ENCODE assay signal across 29 cellular contexts in the genomic region with DNA sequence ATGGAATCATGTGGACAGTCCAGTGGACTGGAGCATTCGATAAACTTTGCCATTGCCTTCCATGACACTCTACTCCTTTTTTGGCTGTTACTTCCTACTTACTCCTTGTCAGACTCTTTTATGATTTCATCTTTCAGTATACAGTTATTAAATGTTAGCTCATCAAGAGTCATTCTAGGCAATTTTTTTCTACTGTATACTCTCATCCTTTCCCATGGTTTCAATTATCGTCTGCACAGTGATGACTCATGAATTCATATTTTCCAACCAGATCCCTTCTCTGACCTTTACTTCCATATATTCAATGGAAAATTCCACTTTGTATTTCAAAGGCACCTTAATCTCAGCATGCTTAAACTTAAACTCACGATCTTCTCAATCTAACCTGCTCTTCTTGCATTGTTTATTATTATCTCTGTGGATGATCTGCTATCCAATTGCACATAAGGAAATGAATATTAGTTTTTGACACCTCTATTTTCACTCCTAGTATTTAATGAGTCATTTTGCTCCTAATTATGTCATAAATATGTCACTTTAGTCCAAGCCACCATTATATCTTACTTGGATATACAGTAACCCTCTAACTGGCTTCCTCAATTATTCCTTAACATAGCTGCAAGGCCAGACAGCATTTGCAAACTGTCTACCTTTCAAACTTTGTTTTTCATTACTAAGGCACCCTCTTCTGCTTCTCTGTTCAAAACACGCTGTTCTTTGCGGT.
DNase-seq lines count a peak whose midpoint lies in the region; ATAC-seq, FAIRE-seq and TF ChIP-seq lines count a peak whose summit lies in the region.
"Had no signal": no experiment of that assay in that cellular context is flagged by ENCODE, and none has a peak within 500 bp of the region (broad histone marks: within the 10 kb centered on the region; RNA-seq: fewer than 3 reads in every experiment).

No MANE protein-coding gene starts in this region.

- H3K4me3 Mint-ChIP-seq in astrocyte (ENCODE audit: unreplicated experiment): no peak overlapping the region
- H3K4me3 Mint-ChIP-seq: brain; CD8-positive, alpha-beta memory T cell; naive thymus-derived CD8-positive, alpha-beta T cell had no signal

- no peaks in the 10 kb centered on the region for H3K9me2 ChIP-seq in GM23248 (ENCODE audit: insufficient read depth)

- no peak overlapping the region for H3K9ac ChIP-seq in GM23248
- no peak overlapping the region for H3K9ac ChIP-seq in astrocyte (ENCODE audit: low read length)

- H4K20me1 ChIP-seq in GM23248 (ENCODE audit: insufficient read depth) (no peaks in the 10 kb centered on the region), astrocyte (ENCODE audit: insufficient read depth, low read length) (no peaks in the 10 kb centered on the region)

- H3K9me3 ChIP-seq in GM23248 (ENCODE audit: low read depth): no peaks in the 10 kb centered on the region
- no peaks in the 10 kb centered on the region for H3K9me3 ChIP-seq in astrocyte (ENCODE audit: insufficient read depth, low read depth, low read length)
- H3K9me3 ChIP-seq: adrenal gland, BE2C, lower lobe of right lung, sigmoid colon had no signal

- no peak overlapping the region for H3K27ac Mint-ChIP-seq in astrocyte (ENCODE audit: unreplicated experiment)
- H3K27ac Mint-ChIP-seq: brain; CD8-positive, alpha-beta memory T cell; naive thymus-derived CD8-positive, alpha-beta T cell; progenitor cell of endocrine pancreas had no signal

- H3K4me2 ChIP-seq in GM23248 (ENCODE audit: unreplicated experiment): no peak overlapping the region
- no peak overlapping the region for H3K4me2 ChIP-seq in astrocyte (ENCODE audit: low read length)

- TF ChIP-seq CTCF in astrocyte (IDR thresholded peaks at IDR 0.05; ENCODE audit: insufficient read depth, low read depth, low read length) (no peak), fibroblast of pulmonary artery (IDR thresholded peaks at IDR 0.05; ENCODE audit: low read length, missing control alignments) (no peak)

- H3K4me3 ChIP-seq in GM23248 (no peak overlapping the region), astrocyte (ENCODE audit: insufficient read depth, low read depth, low read length) (no peak overlapping the region), fibroblast of pulmonary artery (replicated peaks; ENCODE audit: low read depth, low read length) (no peak overlapping the region)
- H3K4me3 ChIP-seq: adrenal gland, heart right ventricle, lower lobe of right lung, sigmoid colon, SK-N-MC, transverse colon had no signal

- H3K36me3 ChIP-seq in GM23248 (ENCODE audit: low read depth) (no peaks in the 10 kb centered on the region), astrocyte (ENCODE audit: insufficient read depth, low read length) (no peaks in the 10 kb centered on the region)
- H3K36me3 ChIP-seq: adrenal gland, BE2C, heart right ventricle, lower lobe of right lung, sigmoid colon, transverse colon had no signal

- FAIRE-seq in astrocyte (lab: Jason Lieb, UNC): no peak
- FAIRE-seq: frontal cortex had no signal

- in situ Hi-C loops in GM23248 (cut with MboI): no loop called here

- no peaks in the 10 kb centered on the region for H3K36me3 Mint-ChIP-seq in astrocyte (ENCODE audit: low read depth, unreplicated experiment)
- H3K36me3 Mint-ChIP-seq: brain; CD8-positive, alpha-beta memory T cell had no signal

- H3K4me1 ChIP-seq in GM23248 (ENCODE audit: insufficient read depth): no peaks in the 10 kb centered on the region
- H3K4me1 ChIP-seq in astrocyte (ENCODE audit: insufficient read depth, low read length): no peaks in the 10 kb centered on the region
- H3K4me1 ChIP-seq: adrenal gland, heart right ventricle, lower lobe of right lung, sigmoid colon, transverse colon had no signal

- no peaks in the 10 kb centered on the region for H3K27me3 Mint-ChIP-seq in astrocyte (ENCODE audit: low read depth, unreplicated experiment)
- H3K27me3 Mint-ChIP-seq: CD8-positive, alpha-beta memory T cell; naive thymus-derived CD8-positive, alpha-beta T cell; progenitor cell of endocrine pancreas had no signal

- ATAC-seq in GM18519 (IDR thresholded peaks at IDR 0.05; ENCODE audit: low FRiP score, unreplicated experiment) (no peak), left lobe of liver (no peak)
- ATAC-seq: activated CD4-positive, CD25-positive, alpha-beta regulatory T cell treated with anti-CD3 and anti-CD28 coated beads, Interleukin-2, amount 50 U/mL, for 24 hours; HCT116; heart right ventricle; lower lobe of right lung; naive thymus-derived CD8-positive, alpha-beta T cell had no signal

- no peak overlapping the region for H2AFZ ChIP-seq in GM23248
- H2AFZ ChIP-seq in astrocyte (ENCODE audit: low read depth, low read length): no peak overlapping the region

- H3K27ac ChIP-seq in GM23248: no peak overlapping the region
- H3K27ac ChIP-seq in astrocyte (ENCODE audit: low read depth, low read length): no peak overlapping the region
- H3K27ac ChIP-seq: adrenal gland, heart right ventricle, lower lobe of right lung, sigmoid colon, SK-N-MC, transverse colon had no signal

- no peaks in the 10 kb centered on the region for H3K9me3 Mint-ChIP-seq in astrocyte (ENCODE audit: unreplicated experiment)

- no peaks in the 10 kb centered on the region for H3F3A ChIP-seq in GM23248 (ENCODE audit: insufficient read depth)

- 71% methylated on average over 5 of the region's 5 CpGs for WGBS in GM23248 (ENCODE audit: low coverage in 1 of 2, low lambda C conversion rate in 2 of 2, missing lambda C conversion rate in 2 of 2), 2 experiments

- H3K27me3 ChIP-seq in GM23248 (replicated peaks; ENCODE audit: insufficient read depth): no peaks in the 10 kb centered on the region
- H3K27me3 ChIP-seq in astrocyte (ENCODE audit: insufficient read depth, low read length): no peaks in the 10 kb centered on the region
- H3K27me3 ChIP-seq: adrenal gland, BE2C, heart right ventricle, sigmoid colon, transverse colon had no signal

- H3K79me2 ChIP-seq in GM23248 (ENCODE audit: insufficient read depth): no peaks in the 10 kb centered on the region
- H3K79me2 ChIP-seq in astrocyte (ENCODE audit: insufficient read depth, low read length): no peaks in the 10 kb centered on the region

- DNase-seq in GM23248 (peak; percentile 22), M059J (ENCODE audit: low read depth) (peak; percentile 52), astrocyte (ENCODE audit: low read depth) (peak; percentile 5), fibroblast of pulmonary artery (ENCODE audit: low read depth) (peak; percentile 7), left lobe of liver (ENCODE audit: low spot score) (no peak), dermis blood vessel endothelial cell (no peak)
- DNase-seq in effector CD4-positive, alpha-beta T cell: no peak
- DNase-seq: activated CD4-positive, alpha-beta T cell treated with anti-CD3 and anti-CD28 coated beads, Interleukin-2, amount 50 U/mL, for 48 hours; activated naive CD4-positive, alpha-beta T cell treated with Interleukin-2 at 50 U/mL for 16 hours; adrenal gland; BE2C; CD8-positive, alpha-beta memory T cell; DMS153; heart right ventricle; lower lobe of right lung; naive thymus-derived CD8-positive, alpha-beta T cell; NCI-H1092 treated with DMSO at 0.1 percent for 48 hours; NCI-H1694 treated with DMSO at 0.1 percent for 48 hours; NCI-H510A; sigmoid colon; stimulated activated CD4-positive, alpha-beta T cell treated with anti-CD3 and anti-CD28 coated beads, Interleukin-4, amount 100 ng/mL, for 24 hours; transverse colon had no signal

- peaks cover 4% of the 10 kb centered on the region for H3K4me1 Mint-ChIP-seq in astrocyte (ENCODE audit: low read depth, unreplicated experiment)
- H3K4me1 Mint-ChIP-seq: brain; CD8-positive, alpha-beta memory T cell; naive thymus-derived CD8-positive, alpha-beta T cell had no signal

Comparison
In these comparisons a context has a peak if more than half of its experiments do, and no peak if none do; other contexts are left out.
1. DNase-seq: peak in GM23248 (single experiment), M059J (single experiment), astrocyte (single experiment) and fibroblast of pulmonary artery (single experiment); none in left lobe of liver (single experiment), dermis blood vessel endothelial cell (single experiment) and effector CD4-positive, alpha-beta T cell (single experiment).